ENCODE assay signal across 23 cellular contexts in the genomic region with DNA sequence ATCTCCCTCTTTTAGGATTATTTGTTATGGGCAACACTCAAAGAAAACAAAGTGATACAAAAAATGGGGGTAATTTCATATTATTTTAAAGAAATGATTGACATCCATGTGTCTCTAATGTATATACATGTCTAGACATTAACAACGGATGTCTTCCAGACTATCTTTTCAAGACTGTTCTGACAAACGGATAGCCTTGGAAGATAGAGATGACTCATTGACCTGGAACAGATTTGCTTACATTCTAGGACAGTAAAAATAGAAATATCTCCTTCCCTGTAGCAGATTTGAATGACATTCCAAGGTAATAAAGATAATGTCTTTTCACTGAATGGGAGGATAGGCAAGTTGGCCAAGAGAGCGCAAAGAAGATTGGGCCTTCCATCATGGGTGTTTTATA. TPM values are rescaled to one million over a fixed set of nuclear protein-coding genes. Genes with fewer than 3 reads are reported as not detected.
DNase-seq lines count a peak whose midpoint lies in the region; ATAC-seq and TF ChIP-seq lines count a peak whose summit lies in the region.
"Had no signal": no experiment of that assay in that cellular context is flagged by ENCODE, and none has a peak within 500 bp of the region (broad histone marks: within the 10 kb centered on the region; RNA-seq: fewer than 3 reads in every experiment).

No MANE protein-coding gene starts in this region.

- no peaks in the 10 kb centered on the region for H3K23me2 ChIP-seq in H9 (ENCODE audit: insufficient read length, low read depth, low read length, poor library complexity, severe bottlenecking)

- H3K27me3 Mint-ChIP-seq in MCF 10A (ENCODE audit: insufficient read depth, unreplicated experiment) (no peaks in the 10 kb centered on the region), H9 (ENCODE audit: low read depth) (no peaks in the 10 kb centered on the region)
- no peaks in the 10 kb centered on the region for H3K27me3 Mint-ChIP-seq in activated T-helper 17 cell treated with anti-CD3 and anti-CD28 coated beads, Interleukin-2, amount 50 U/mL, for 72 hours
- H3K27me3 Mint-ChIP-seq: B cell, IgD-negative memory B cell had no signal

- H4K8ac ChIP-seq in H9 (replicated peaks; ENCODE audit: insufficient read length, low read depth, low read length), result no peak overlapping the region

- no peak overlapping the region for H2BK120ac ChIP-seq in H9 (ENCODE audit: low read depth, low read length, poor library complexity, severe bottlenecking)

- no TSS peak for BruUV-seq in MCF 10A (replicated peaks; lab: Mats Ljungman, UMichigan)

- H3K79me2 ChIP-seq in H9 (ENCODE audit: insufficient read depth, low read length), result no peaks in the 10 kb centered on the region

- TF ChIP-seq CTCF in MCF 10A (IDR thresholded peaks at IDR 0.05; ENCODE audit: unreplicated experiment) (no peak), breast epithelium (IDR thresholded peaks at IDR 0.05) (no peak), H9 (conservative IDR thresholded peaks at IDR 0.05) (no peak)

- H3K36me3 ChIP-seq in breast epithelium, result no peaks in the 10 kb centered on the region
- H3K36me3 ChIP-seq: Peyer's patch had no signal

- H4K20me1 ChIP-seq in H9 (ENCODE audit: control insufficient read depth, insufficient read depth, insufficient read length), result no peaks in the 10 kb centered on the region

- no peak overlapping the region for H4K5ac ChIP-seq in H9 (ENCODE audit: insufficient read length, low read depth, low read length)

- H3T11ph ChIP-seq in H9 (ENCODE audit: low read length), result no peak overlapping the region

- H3K4ac ChIP-seq in H9 (ENCODE audit: low read depth, low read length), result no peak overlapping the region

- no peak for TF ChIP-seq POLR2A in breast epithelium (IDR thresholded peaks at IDR 0.05)

- H3K9me3 ChIP-seq in breast epithelium, result no peaks in the 10 kb centered on the region
- H3K9me3 ChIP-seq in H9 (ENCODE audit: control insufficient read depth, low read depth, low read length), result no peaks in the 10 kb centered on the region
- H3K9me3 ChIP-seq: Peyer's patch had no signal

- CTCF ChIA-PET in MCF 10A (lab: Yijun Ruan, JAX), result interaction anchor here (1.0 to 2.9 kb wide), 3 partner anchors 927 to 1310 kb away, joined by 3 to 14 read pairs (median 3); no protein-coding TSS in a partner anchor

- no peaks in the 10 kb centered on the region for H3K4me1 ChIP-seq in breast epithelium
- H3K4me1 ChIP-seq in H9 (ENCODE audit: insufficient read depth, low read length), result no peaks in the 10 kb centered on the region
- H3K4me1 ChIP-seq: Peyer's patch had no signal

- no peaks in the 10 kb centered on the region for H3K27me3 ChIP-seq in breast epithelium
- no peaks in the 10 kb centered on the region for H3K27me3 ChIP-seq in H9 (ENCODE audit: insufficient read depth, low read length)
- H3K27me3 ChIP-seq: Peyer's patch had no signal

- no peaks in the 10 kb centered on the region for H3K79me1 ChIP-seq in H9 (ENCODE audit: insufficient read depth, low read depth, low read length, poor library complexity, severe bottlenecking)

- no peak overlapping the region for H3K4me2 ChIP-seq in H9 (ENCODE audit: insufficient read depth, insufficient read length, low read length)

- no peak overlapping the region for H2BK12ac ChIP-seq in H9 (ENCODE audit: insufficient read length, low read depth, low read length)

- no peak overlapping the region for H3K4me3 ChIP-seq in breast epithelium
- H3K4me3 ChIP-seq: Peyer's patch had no signal

- H2AK5ac ChIP-seq in H9 (ENCODE audit: insufficient read length, low read length), result no peak overlapping the region

- H3K36me3 Mint-ChIP-seq in MCF 10A (ENCODE audit: insufficient read depth, unreplicated experiment), result no peaks in the 10 kb centered on the region
- no peaks in the 10 kb centered on the region for H3K36me3 Mint-ChIP-seq in H9 (ENCODE audit: insufficient read depth in 1 of 3, low read depth in 3 of 3)
- no peaks in the 10 kb centered on the region for H3K36me3 Mint-ChIP-seq in activated T-helper 17 cell treated with anti-CD3 and anti-CD28 coated beads, Interleukin-2, amount 50 U/mL, for 72 hours (ENCODE audit: low read depth)
- H3K36me3 Mint-ChIP-seq: IgD-negative memory B cell had no signal

- H3K4me3 Mint-ChIP-seq in MCF 10A (ENCODE audit: unreplicated experiment) (no peak overlapping the region), H9 (no peak overlapping the region)
- no peak overlapping the region for H3K4me3 Mint-ChIP-seq in activated T-helper 17 cell treated with anti-CD3 and anti-CD28 coated beads, Interleukin-2, amount 50 U/mL, for 72 hours
- H3K4me3 Mint-ChIP-seq: B cell, IgD-negative memory B cell had no signal

- H3K27ac Mint-ChIP-seq in MCF 10A (ENCODE audit: low read depth, unreplicated experiment) (no peak overlapping the region), H9 (no peak overlapping the region)
- no peak overlapping the region for H3K27ac Mint-ChIP-seq in activated T-helper 17 cell treated with anti-CD3 and anti-CD28 coated beads, Interleukin-2, amount 50 U/mL, for 72 hours
- H3K27ac Mint-ChIP-seq: B cell, IgD-negative memory B cell had no signal

- WGBS in H9 (ENCODE audit: extremely low coverage, insufficient read length, low lambda C conversion rate), result no CpG with 5 or more reads among the region's 3 CpGs

- no peak overlapping the region for H2BK5ac ChIP-seq in H9 (ENCODE audit: insufficient read length, low read length)

- H3K23ac ChIP-seq in H9 (ENCODE audit: insufficient read length, low read depth, low read length), result no peak overlapping the region

- H3K4me1 Mint-ChIP-seq in MCF 10A (ENCODE audit: insufficient read depth, unreplicated experiment), result no peaks in the 10 kb centered on the region
- no peaks in the 10 kb centered on the region for H3K4me1 Mint-ChIP-seq in H9
- no peaks in the 10 kb centered on the region for H3K4me1 Mint-ChIP-seq in activated T-helper 17 cell treated with anti-CD3 and anti-CD28 coated beads, Interleukin-2, amount 50 U/mL, for 72 hours
- H3K4me1 Mint-ChIP-seq: B cell, IgD-negative memory B cell had no signal

- DNase-seq in MCF 10A (ENCODE audit: unreplicated experiment) (peak; percentile 6), breast epithelium (ENCODE audit: low spot score in 2 of 2) (no peak), iris pigment epithelial cell (ENCODE audit: low read depth) (peak; percentile 38), H9 (no peak), SIG-M5 treated with dmso at 0.1 percent for 504 hours (lab: John Stamatoyannopoulos, UW; ENCODE audit: unreplicated experiment) (no peak)
- DNase-seq: COR-L47; DMS 273 treated with DMSO at 0.1 percent for 48 hours; DND-41; GDM1; GOT3; Kasumi-1; NCI-H1105; NCI-H2171 treated with DMSO at 0.1 percent for 48 hours; NK-92 treated with Interleukin-12 subunit alpha and Interleukin-12 subunit beta, amount 100 ng/mL, for 24 hours; Peyer's patch; SHP77; T-helper 1 cell had no signal

- no peak overlapping the region for H3K56ac ChIP-seq in H9 (ENCODE audit: insufficient read length, low read depth, low read length)

- no peak overlapping the region for H4K91ac ChIP-seq in H9 (ENCODE audit: insufficient read length, low read depth, low read length)

- no peak overlapping the region for H3K14ac ChIP-seq in H9 (ENCODE audit: insufficient read depth, low read length)

- H2BK20ac ChIP-seq in H9 (ENCODE audit: low read depth, low read length, poor library complexity, severe bottlenecking), result no peak overlapping the region

- no peak overlapping the region for H3K27ac ChIP-seq in breast epithelium
- no peak overlapping the region for H3K27ac ChIP-seq in H9 (ENCODE audit: insufficient read length, low read depth, low read length)
- H3K27ac ChIP-seq: 22Rv1, Peyer's patch had no signal

- no peak overlapping the region for H2BK15ac ChIP-seq in H9 (ENCODE audit: low read depth, low read length)

- intact Hi-C loops in MCF 10A (cut with micrococcal nuclease), result no loop called here
- intact Hi-C loops in breast epithelium (cut with DNase I; ENCODE audit: low total_unique reads), result no loop called here

- no peak overlapping the region for H3K9ac ChIP-seq in H9 (ENCODE audit: extremely low read depth, insufficient read length, low read length)

- ATAC-seq in SK-N-SH treated with all-trans-retinoic acid at 6 μM for 48 hours, result peak; percentile 71
- no peak for ATAC-seq in HG03439 (IDR thresholded peaks at IDR 0.05; ENCODE audit: unreplicated experiment)
- ATAC-seq in activated T-helper 17 cell treated with anti-CD3 and anti-CD28 coated beads, Interleukin-2, amount 50 U/mL, for 72 hours (replicated peaks), result no peak

- H3K9me3 Mint-ChIP-seq in MCF 10A (ENCODE audit: unreplicated experiment) (no peaks in the 10 kb centered on the region), H9 (no peaks in the 10 kb centered on the region)
- H3K9me3 Mint-ChIP-seq in activated T-helper 17 cell treated with anti-CD3 and anti-CD28 coated beads, Interleukin-2, amount 50 U/mL, for 72 hours, result no peaks in the 10 kb centered on the region

- no peak overlapping the region for H3K18ac ChIP-seq in H9 (ENCODE audit: insufficient read length, low read depth, low read length)

- no peak overlapping the region for H2AFZ ChIP-seq in H9 (ENCODE audit: low read length)

- POLR2A ChIA-PET in MCF 10A (lab: Yijun Ruan, JAX), result interaction anchor here (0.6 kb wide), 1 partner anchor 1444 kb away, joined by 3 read pairs; no protein-coding TSS in a partner anchor

TF ChIP-seq in SK-N-SH treated with all-trans-retinoic acid at 6 μM for 48 hours, 23 proteins besides CTCF, POLR2A, EP300 and RAD21 (continues in another document):
- TF ChIP-seq, protein P1, sequence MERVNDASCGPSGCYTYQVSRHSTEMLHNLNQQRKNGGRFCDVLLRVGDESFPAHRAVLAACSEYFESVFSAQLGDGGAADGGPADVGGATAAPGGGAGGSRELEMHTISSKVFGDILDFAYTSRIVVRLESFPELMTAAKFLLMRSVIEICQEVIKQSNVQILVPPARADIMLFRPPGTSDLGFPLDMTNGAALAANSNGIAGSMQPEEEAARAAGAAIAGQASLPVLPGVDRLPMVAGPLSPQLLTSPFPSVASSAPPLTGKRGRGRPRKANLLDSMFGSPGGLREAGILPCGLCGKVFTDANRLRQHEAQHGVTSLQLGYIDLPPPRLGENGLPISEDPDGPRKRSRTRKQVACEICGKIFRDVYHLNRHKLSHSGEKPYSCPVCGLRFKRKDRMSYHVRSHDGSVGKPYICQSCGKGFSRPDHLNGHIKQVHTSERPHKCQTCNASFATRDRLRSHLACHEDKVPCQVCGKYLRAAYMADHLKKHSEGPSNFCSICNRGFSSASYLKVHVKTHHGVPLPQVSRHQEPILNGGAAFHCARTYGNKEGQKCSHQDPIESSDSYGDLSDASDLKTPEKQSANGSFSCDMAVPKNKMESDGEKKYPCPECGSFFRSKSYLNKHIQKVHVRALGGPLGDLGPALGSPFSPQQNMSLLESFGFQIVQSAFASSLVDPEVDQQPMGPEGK (CRISPR knock-in tag; IDR thresholded peaks at IDR 0.05; ENCODE audit: borderline replicate concordance), result no peak
- no peak for TF ChIP-seq OSR1 (CRISPR knock-in tag; IDR thresholded peaks at IDR 0.05)
- TF ChIP-seq ISL1 (CRISPR knock-in tag; IDR thresholded peaks at IDR 0.05), result 0 out of 2 replicates have a peak, but pooled peaks have one; percentile 14

RNA-seq across cellular contexts. Expression of gene SLITRK6, which starts 26.2 kb away (rescaled TPM):
- total RNA-seq in MCF 10A (2022) (5.5 and 12.0 TPM in 2 replicates), breast epithelium (10 to 100 TPM in 1 of 3 donors, 1 to 10 TPM in 1, under 1 TPM in 1; under 0.01 to 19.0 (median 7.9) TPM), H9 (2021) (not detected in 2 replicates)
- total RNA-seq in activated T-helper 17 cell treated with anti-CD3 and anti-CD28 coated beads, Interleukin-2, amount 50 U/mL, for 72 hours, result not detected
- total RNA-seq: B cell had no signal

Comparison
In these comparisons a context has a peak if more than half of its experiments do, and no peak if none do; other contexts are left out.
1. DNase-seq: peak in MCF 10A (single experiment) and iris pigment epithelial cell (single experiment); none in breast epithelium (0 of 2), H9 (single experiment) and SIG-M5 treated with dmso at 0.1 percent for 504 hours (single experiment).